ENCODE assay signal across 11 cellular contexts in genomic region chr6:5782783-5783567, GRCh38.
DNase-seq lines count a peak whose midpoint lies in the region; ATAC-seq and TF ChIP-seq lines count a peak whose summit lies in the region.
"Had no signal": no experiment of that assay in that cellular context is flagged by ENCODE, and none has a peak within 500 bp of the region (broad histone marks: within the 10 kb centered on the region; RNA-seq: fewer than 3 reads in every experiment).

No MANE protein-coding gene starts in this region.

- no peaks in the 10 kb centered on the region for H3K23me2 ChIP-seq in H9 (ENCODE audit: insufficient read length, low read depth, low read length, poor library complexity, severe bottlenecking)

- peaks cover 26 to 39% of the 10 kb centered on the region in 2 donors for H3K4me1 Mint-ChIP-seq in stimulated activated naive B cell treated with anti-CD40 and anti-IgM and Interleukin-4, amounts not matched to agents 10 μg/mL and 1 μg/mL and 100 μg/mL, for 72 hours
- peaks cover 26 to 35% of the 10 kb centered on the region in 2 experiments for H3K4me1 Mint-ChIP-seq in H9

- in situ Hi-C loops in HAP-1 (cut with MboI; ENCODE audit: low sequenced_read_pairs), result no loop called here

- H2BK15ac ChIP-seq in H9 (ENCODE audit: low read depth, low read length), result no peak overlapping the region

- no peaks in the 10 kb centered on the region for H3K27me3 ChIP-seq in SJCRH30
- H3K27me3 ChIP-seq in heart right ventricle, result no peaks in the 10 kb centered on the region
- H3K27me3 ChIP-seq in HAP-1 (ENCODE audit: low read depth), result no peaks in the 10 kb centered on the region
- no peaks in the 10 kb centered on the region for H3K27me3 ChIP-seq in tibial nerve
- no peaks in the 10 kb centered on the region for H3K27me3 ChIP-seq in H9 (ENCODE audit: insufficient read depth, low read length)
- H3K27me3 ChIP-seq: sigmoid colon had no signal

- H2AK5ac ChIP-seq in H9 (ENCODE audit: insufficient read length, low read length), result no peak overlapping the region

- H4K8ac ChIP-seq in H9 (replicated peaks; ENCODE audit: insufficient read length, low read depth, low read length), result no peak overlapping the region

- no peak for TF ChIP-seq POLR2A in tibial nerve (IDR thresholded peaks at IDR 0.05)

- H3T11ph ChIP-seq in H9 (ENCODE audit: low read length), result no peak overlapping the region

- H2AFZ ChIP-seq in H9 (ENCODE audit: low read length), result no peak overlapping the region

- no peak overlapping the region for H3K23ac ChIP-seq in H9 (ENCODE audit: insufficient read length, low read depth, low read length)

- H2BK120ac ChIP-seq in H9 (ENCODE audit: low read depth, low read length, poor library complexity, severe bottlenecking), result no peak overlapping the region

- intact Hi-C loops in heart right ventricle (cut with DNase I), result no loop called here

- no peak overlapping the region for H3K56ac ChIP-seq in H9 (ENCODE audit: insufficient read length, low read depth, low read length)

- H3K27ac Mint-ChIP-seq in stimulated activated naive B cell treated with anti-CD40 and anti-IgM and Interleukin-4, amounts not matched to agents 10 μg/mL and 1 μg/mL and 100 μg/mL, for 72 hours, result peak overlapping the region; percentile 32
- peak overlapping the region in 1 of 3 experiments; percentile 59; a peak in 2 of 7 replicates for H3K27ac Mint-ChIP-seq in H9
- H3K27ac Mint-ChIP-seq: activated naive CD4-positive, alpha-beta T cell treated with anti-CD3 and anti-CD28 coated beads, Interleukin-2, amount 10 ng/mL, durations not matched to agents 7 days and 5 days had no signal

- no peak overlapping the region for H2BK20ac ChIP-seq in H9 (ENCODE audit: low read depth, low read length, poor library complexity, severe bottlenecking)

- no peak overlapping the region for H3K9ac ChIP-seq in H9 (ENCODE audit: extremely low read depth, insufficient read length, low read length)

- 42 to 58% methylated on average over 26 of the region's 26 CpGs for WGBS in heart right ventricle, 2 donors
- WGBS in tibial nerve, 2 donors, result 82 to 83% methylated on average over 22 of the region's 26 CpGs
- whole genome bisulfite sequencing in H9 (ENCODE audit: extremely low coverage, insufficient read length, low lambda C conversion rate), result no CpG with 5 or more reads among the region's 26 CpGs

- H2BK5ac ChIP-seq in H9 (ENCODE audit: insufficient read length, low read length), result no peak overlapping the region

- H3K36me3 Mint-ChIP-seq in stimulated activated naive B cell treated with anti-CD40 and anti-IgM and Interleukin-4, amounts not matched to agents 10 μg/mL and 1 μg/mL and 100 μg/mL, for 72 hours, result peaks cover 4 to 8% of the 10 kb centered on the region in 2 donors
- no peaks in the 10 kb centered on the region for H3K36me3 Mint-ChIP-seq in H9 (ENCODE audit: insufficient read depth in 1 of 3, low read depth in 3 of 3)
- H3K36me3 Mint-ChIP-seq: activated naive CD4-positive, alpha-beta T cell treated with anti-CD3 and anti-CD28 coated beads, Interleukin-2, amount 10 ng/mL, durations not matched to agents 7 days and 5 days had no signal

- H3K36me3 ChIP-seq in SJCRH30, result no peaks in the 10 kb centered on the region
- H3K36me3 ChIP-seq in heart right ventricle, result no peaks in the 10 kb centered on the region
- H3K36me3 ChIP-seq in HAP-1 (replicated peaks), result no peaks in the 10 kb centered on the region
- H3K36me3 ChIP-seq in tibial nerve, result peaks cover 0 to 3% (median 0%) of the 10 kb centered on the region in 3 donors
- H3K36me3 ChIP-seq: sigmoid colon had no signal

- H3K4me3 Mint-ChIP-seq in stimulated activated naive B cell treated with anti-CD40 and anti-IgM and Interleukin-4, amounts not matched to agents 10 μg/mL and 1 μg/mL and 100 μg/mL, for 72 hours, result no peak overlapping the region
- H3K4me3 Mint-ChIP-seq in H9, result no peak overlapping the region; a peak in 1 of 5 replicates
- H3K4me3 Mint-ChIP-seq: activated naive CD4-positive, alpha-beta T cell treated with anti-CD3 and anti-CD28 coated beads, Interleukin-2, amount 10 ng/mL, durations not matched to agents 7 days and 5 days had no signal

- H4K20me1 ChIP-seq in H9 (ENCODE audit: control insufficient read depth, insufficient read depth, insufficient read length), result no peaks in the 10 kb centered on the region

- H3K4ac ChIP-seq in H9 (ENCODE audit: low read depth, low read length), result no peak overlapping the region

- TF ChIP-seq CTCF in heart right ventricle (IDR thresholded peaks at IDR 0.05) (peak in 1 of 9 donors; percentile 3), tibial nerve (IDR thresholded peaks at IDR 0.05) (no peak), H9 (conservative IDR thresholded peaks at IDR 0.05) (no peak)

- no peaks in the 10 kb centered on the region for H3K79me2 ChIP-seq in H9 (ENCODE audit: insufficient read depth, low read length)

- H3K79me1 ChIP-seq in H9 (ENCODE audit: insufficient read depth, low read depth, low read length, poor library complexity, severe bottlenecking), result no peaks in the 10 kb centered on the region

- H3K9me3 Mint-ChIP-seq in stimulated activated naive B cell treated with anti-CD40 and anti-IgM and Interleukin-4, amounts not matched to agents 10 μg/mL and 1 μg/mL and 100 μg/mL, for 72 hours, result no peaks in the 10 kb centered on the region
- H3K9me3 Mint-ChIP-seq in H9, result no peaks in the 10 kb centered on the region; a peak in 1 of 5 replicates
- H3K9me3 Mint-ChIP-seq: activated naive CD4-positive, alpha-beta T cell treated with anti-CD3 and anti-CD28 coated beads, Interleukin-2, amount 10 ng/mL, durations not matched to agents 7 days and 5 days had no signal

- no peak for TF ChIP-seq EP300 in tibial nerve (IDR thresholded peaks at IDR 0.05)

- no peak overlapping the region for H3K27ac ChIP-seq in SJCRH30
- H3K27ac ChIP-seq in heart right ventricle, result peak overlapping the region in 9 of 10 donors; percentile 47 to 83 (median 69)
- H3K27ac ChIP-seq in tibial nerve, result no peak overlapping the region
- H3K27ac ChIP-seq in H9 (ENCODE audit: insufficient read length, low read depth, low read length), result no peak overlapping the region
- H3K27ac ChIP-seq: sigmoid colon had no signal

- no peak overlapping the region for H3K18ac ChIP-seq in H9 (ENCODE audit: insufficient read length, low read depth, low read length)

- H3K4me3 ChIP-seq in SJCRH30, result no peak overlapping the region
- no peak overlapping the region for H3K4me3 ChIP-seq in heart right ventricle
- H3K4me3 ChIP-seq in HAP-1, result no peak overlapping the region
- no peak overlapping the region for H3K4me3 ChIP-seq in tibial nerve
- H3K4me3 ChIP-seq: sigmoid colon had no signal

- H3K14ac ChIP-seq in H9 (ENCODE audit: insufficient read depth, low read length), result no peak overlapping the region

- peak; percentile 87 to 98 (median 96) for ATAC-seq in heart right ventricle
- ATAC-seq in stimulated activated naive B cell treated with anti-CD40 and anti-IgM and Interleukin-4, amounts not matched to agents 10 μg/mL and 1 μg/mL and 100 μg/mL, for 72 hours (replicated peaks), result no peak

- H3K4me1 ChIP-seq in SJCRH30 (peaks cover 3% of the 10 kb centered on the region), heart right ventricle (peaks cover 0 to 11% (median 0%) of the 10 kb centered on the region in 9 donors), HAP-1 (no peaks in the 10 kb centered on the region), tibial nerve (peaks cover 0 to 6% (median 0%) of the 10 kb centered on the region in 4 donors), H9 (ENCODE audit: insufficient read depth, low read length) (no peaks in the 10 kb centered on the region; the same call in 1 of the 2 replicates)

- H4K91ac ChIP-seq in H9 (ENCODE audit: insufficient read length, low read depth, low read length), result no peak overlapping the region

- no peaks in the 10 kb centered on the region for H3K27me3 Mint-ChIP-seq in stimulated activated naive B cell treated with anti-CD40 and anti-IgM and Interleukin-4, amounts not matched to agents 10 μg/mL and 1 μg/mL and 100 μg/mL, for 72 hours
- H3K27me3 Mint-ChIP-seq in H9 (ENCODE audit: low read depth), result no peaks in the 10 kb centered on the region

- H2BK12ac ChIP-seq in H9 (ENCODE audit: insufficient read length, low read depth, low read length), result no peak overlapping the region

- no peak overlapping the region for H4K5ac ChIP-seq in H9 (ENCODE audit: insufficient read length, low read depth, low read length)

- DNase-seq in NCI-H2107 treated with DMSO at 0.1 percent for 48 hours (lab: John Stamatoyannopoulos, UW; ENCODE audit: unreplicated experiment) (peak; percentile 15), NCI-H2107 (lab: John Stamatoyannopoulos, UW) (no peak), SJCRH30 (peak; percentile 11 to 41), heart right ventricle (peak; percentile 61 to 75), HAP-1 (ENCODE audit: low spot score in 2 of 2) (no peak), tibial nerve (ENCODE audit: low spot score in 2 of 2) (no peak), H9 (no peak)
- no peak for DNase-seq in stimulated activated naive B cell treated with anti-CD40 and anti-IgM and Interleukin-4, amounts not matched to agents 10 μg/mL and 1 μg/mL and 100 μg/mL, for 72 hours
- DNase-seq: activated CD4-positive, alpha-beta T cell treated with anti-CD3 and anti-CD28 coated beads for 1 hour; activated naive CD4-positive, alpha-beta T cell treated with anti-CD3 and anti-CD28 coated beads, Interleukin-2, amount 10 ng/mL, durations not matched to agents 7 days and 5 days; sigmoid colon had no signal

- H3K9me3 ChIP-seq in SJCRH30 (replicated peaks) (no peaks in the 10 kb centered on the region; the same call in 1 of the 2 replicates), heart right ventricle (no peaks in the 10 kb centered on the region), HAP-1 (no peaks in the 10 kb centered on the region), tibial nerve (no peaks in the 10 kb centered on the region), H9 (ENCODE audit: control insufficient read depth, low read depth, low read length) (no peaks in the 10 kb centered on the region)
- H3K9me3 ChIP-seq: sigmoid colon had no signal

- H3K4me2 ChIP-seq in H9 (ENCODE audit: insufficient read depth, insufficient read length, low read length), result no peak overlapping the region

Comparison
In these comparisons a context has a peak if more than half of its experiments do, and no peak if none do; other contexts are left out.
1. DNase-seq: peak in NCI-H2107 treated with DMSO at 0.1 percent for 48 hours (single experiment), SJCRH30 (2 of 2) and heart right ventricle (2 of 2); none in NCI-H2107 (single experiment), stimulated activated naive B cell treated with anti-CD40 and anti-IgM and Interleukin-4, amounts not matched to agents 10 μg/mL and 1 μg/mL and 100 μg/mL, for 72 hours (single experiment), HAP-1 (0 of 2), tibial nerve (0 of 2) and H9 (single experiment).
2. H3K27ac ChIP-seq: peak in heart right ventricle (9 of 10); none in SJCRH30 (single experiment), tibial nerve (0 of 4) and H9 (single experiment).
3. ATAC-seq: peak in heart right ventricle (8 of 8); none in stimulated activated naive B cell treated with anti-CD40 and anti-IgM and Interleukin-4, amounts not matched to agents 10 μg/mL and 1 μg/mL and 100 μg/mL, for 72 hours (0 of 2).